ENCODE assay signal across 16 cellular contexts in genomic region chr12:78002878-78003277, GRCh38.
A peak's percentile ranks its signal among the peaks of the same experiment; 100 is the strongest.
DNase-seq lines count a peak whose midpoint lies in the region; ATAC-seq and TF ChIP-seq lines count a peak whose summit lies in the region.
"Had no signal": no experiment of that assay in that cellular context is flagged by ENCODE, and none has a peak within 500 bp of the region (broad histone marks: within the 10 kb centered on the region; RNA-seq: fewer than 3 reads in every experiment).

No MANE protein-coding gene starts in this region.

- H3K4me1 ChIP-seq in A673 (ENCODE audit: insufficient read depth, low read length, poor library complexity, severe bottlenecking) (no peaks in the 10 kb centered on the region), DOHH2 (ENCODE audit: control insufficient read depth, low read length) (peaks cover 76% of the 10 kb centered on the region)
- H3K4me1 ChIP-seq: prostate gland had no signal

- H3K9me2 ChIP-seq in DOHH2 (replicated peaks; ENCODE audit: control insufficient read depth, low read length), result no peaks in the 10 kb centered on the region

- ATAC-seq in HG03520 (IDR thresholded peaks at IDR 0.05; ENCODE audit: unreplicated experiment) (no peak), GM18520 (IDR thresholded peaks at IDR 0.05; ENCODE audit: unreplicated experiment) (no peak)
- ATAC-seq: stimulated activated naive CD8-positive, alpha-beta T cell treated with anti-CD3 and anti-CD28 coated beads, Interleukin-15, Interleukin-2, amounts not matched to agents 100 U/mL and 50 U/mL, for 24 hours; WTC11 had no signal

- no peaks in the 10 kb centered on the region for H3K36me3 Mint-ChIP-seq in CD14-positive monocyte
- H3K36me3 Mint-ChIP-seq: WTC11 had no signal

- CTCF ChIA-PET in A673 (lab: Charles Lee), result interaction anchor here (1.1 to 1.4 kb wide), 2 partner anchors 115 to 118 kb away, joined by 4 to 5 read pairs; no protein-coding TSS in a partner anchor

- H3K79me2 ChIP-seq in DOHH2 (ENCODE audit: control insufficient read depth, low read length), result no peaks in the 10 kb centered on the region

- no peak overlapping the region for H3K27ac Mint-ChIP-seq in CD14-positive monocyte
- H3K27ac Mint-ChIP-seq: HFFc6, WTC11 had no signal

- H3F3A ChIP-seq in DOHH2 (ENCODE audit: control insufficient read depth, insufficient read depth), result peaks cover 21% of the 10 kb centered on the region

- no peaks in the 10 kb centered on the region for H3K9me3 ChIP-seq in A673 (ENCODE audit: low read depth, low read length, poor library complexity, severe bottlenecking)
- H3K9me3 ChIP-seq in DOHH2 (ENCODE audit: control insufficient read depth, insufficient read depth, low read length), result no peaks in the 10 kb centered on the region
- H3K9me3 ChIP-seq: prostate gland had no signal

- BruUV-seq in A673 (replicated peaks; lab: Mats Ljungman, UMichigan), result no TSS peak

- no peak overlapping the region for H3K4me3 ChIP-seq in A673 (ENCODE audit: low read depth, low read length, poor library complexity, severe bottlenecking)
- no peak overlapping the region for H3K4me3 ChIP-seq in DOHH2 (ENCODE audit: low read length)
- H3K4me3 ChIP-seq: prostate gland had no signal

- H3K36me3 ChIP-seq in A673 (ENCODE audit: insufficient read depth, low read length, poor library complexity, severe bottlenecking) (no peaks in the 10 kb centered on the region), DOHH2 (ENCODE audit: control insufficient read depth, low read length) (no peaks in the 10 kb centered on the region)
- H3K36me3 ChIP-seq: prostate gland had no signal

- no peak overlapping the region for H3K27ac ChIP-seq in A673 (ENCODE audit: low read depth, low read length, poor library complexity, severe bottlenecking)
- H3K27ac ChIP-seq in DOHH2 (ENCODE audit: low read depth, low read length), result no peak overlapping the region
- H3K27ac ChIP-seq: prostate gland had no signal

- intact Hi-C loops in A673 (cut with micrococcal nuclease; ENCODE audit: unreplicated experiment), result loop anchor here (2.0 to 10.0 kb wide), 2 partner anchors 118 to 1372 kb away; no protein-coding TSS in a partner anchor
- intact Hi-C loops in CD14-positive monocyte (cut with micrococcal nuclease), result no loop called here

- H3K9me3 Mint-ChIP-seq in CD14-positive monocyte, result peaks cover 0 to 3% (median 1%) of the 10 kb centered on the region in 7 donors
- H3K9me3 Mint-ChIP-seq: HFFc6, WTC11 had no signal

- H3K4me1 Mint-ChIP-seq in CD14-positive monocyte, result peaks cover 40% of the 10 kb centered on the region
- H3K4me1 Mint-ChIP-seq: WTC11 had no signal

- H4K20me1 ChIP-seq in DOHH2 (ENCODE audit: control insufficient read depth, insufficient read depth, low read depth, low read length), result no peaks in the 10 kb centered on the region

- H3K4me3 Mint-ChIP-seq in CD14-positive monocyte, result no peak overlapping the region
- H3K4me3 Mint-ChIP-seq: HFFc6, WTC11 had no signal

- no peaks in the 10 kb centered on the region for H3K27me3 Mint-ChIP-seq in CD14-positive monocyte (ENCODE audit: low read depth in 3 of 3)

- no peak overlapping the region for H3K4me2 ChIP-seq in DOHH2 (ENCODE audit: low read length)

- TF ChIP-seq CTCF in A673 (conservative IDR thresholded peaks at IDR 0.05; ENCODE audit: low read depth, low read length), result peak; percentile 51
- peak; percentile 39 for TF ChIP-seq CTCF in DOHH2 (IDR thresholded peaks at IDR 0.05; ENCODE audit: low read depth, low read length, poor library complexity, severe bottlenecking)
- TF ChIP-seq CTCF in CD14-positive monocyte (IDR thresholded peaks at IDR 0.05), result no peak

- H3K27me3 ChIP-seq in A673 (replicated peaks; ENCODE audit: insufficient read depth, low read depth, low read length, poor library complexity) (no peaks in the 10 kb centered on the region), DOHH2 (ENCODE audit: control insufficient read depth, low read length) (no peaks in the 10 kb centered on the region)

- POLR2A ChIA-PET in A673 (lab: Charles Lee; ENCODE audit: low non-redundant PET), result no interaction called here

- DNase-seq in A673 (ENCODE audit: low spot score) (peak; percentile 61), NCI-H2227 (lab: John Stamatoyannopoulos, UW; ENCODE audit: unreplicated experiment) (peak; percentile 56), cerebellar cortex (ENCODE audit: low spot score) (peak; percentile 69), CD14-positive monocyte (ENCODE audit: low spot score) (no peak), GM03348 (ENCODE audit: low spot score) (no peak)
- DNase-seq: activated T-cell treated with anti-CD3 and anti-CD28 coated beads, Interleukin-2, amount 50 U/mL, for 1 hour; amygdala; HFFc6; mesendoderm; stimulated activated CD4-positive, alpha-beta T cell treated with anti-CD3 and anti-CD28 coated beads, Interleukin-2, amount 100 ng/mL, for 48 hours; stimulated activated naive CD8-positive, alpha-beta T cell treated with anti-CD3 and anti-CD28 coated beads, Interleukin-15, Interleukin-2, amounts not matched to agents 100 U/mL and 50 U/mL, for 24 hours had no signal

Comparison
In these comparisons a context has a peak if more than half of its experiments do, and no peak if none do; other contexts are left out.
1. DNase-seq: peak in A673 (single experiment), NCI-H2227 (single experiment) and cerebellar cortex (single experiment); none in CD14-positive monocyte (single experiment) and GM03348 (single experiment).